In the genomic region with DNA sequence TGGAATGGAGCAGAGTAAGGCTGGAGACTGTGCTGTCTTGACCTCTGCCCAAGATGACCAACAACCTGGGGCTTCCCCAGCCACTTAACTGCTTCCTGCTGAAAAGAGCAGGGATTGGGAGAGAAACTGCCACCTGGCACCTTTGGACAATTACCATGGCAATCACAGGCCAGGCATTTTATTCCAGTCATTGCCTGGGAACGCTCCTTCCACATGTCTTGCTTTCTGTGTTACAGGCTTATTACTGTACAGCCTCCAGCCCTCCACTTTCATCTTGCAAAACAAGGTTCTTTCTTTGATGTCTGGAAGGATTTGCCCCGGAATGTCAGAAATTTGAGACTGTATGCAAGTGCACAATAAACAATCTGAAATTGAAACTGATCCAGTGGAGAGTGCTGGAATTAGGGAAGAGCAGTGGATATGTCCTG, we compare ENCODE assay signal across 15 cellular contexts. TPM values are rescaled to one million over a fixed set of nuclear protein-coding genes. Genes with fewer than 3 reads are reported as not detected.
A peak's percentile ranks its signal among the peaks of the same experiment; 100 is the strongest.
DNase-seq lines count a peak whose midpoint lies in the region; ATAC-seq and TF ChIP-seq lines count a peak whose summit lies in the region.
"Had no signal": no experiment of that assay in that cellular context is flagged by ENCODE, and none has a peak within 500 bp of the region (broad histone marks: within the 10 kb centered on the region; RNA-seq: fewer than 3 reads in every experiment).

No MANE protein-coding gene starts in this region.

- CTCF ChIA-PET in SK-N-SH (lab: Yijun Ruan, JAX), result interaction anchor here (1.3 kb wide), 1 partner anchor 68 kb away, joined by 3 read pairs; the partner anchor contains the start of gene VPS18

- no peaks in the 10 kb centered on the region for H3K36me3 ChIP-seq in SK-N-SH (replicated peaks in 1 of 2; ENCODE audit: control insufficient read depth in 1 of 2, insufficient read depth in 2 of 2, low read length in 1 of 2)
- no peaks in the 10 kb centered on the region for H3K36me3 ChIP-seq in kidney epithelial cell (ENCODE audit: control insufficient read depth, insufficient read depth, low read length)
- H3K36me3 ChIP-seq: tibial nerve had no signal

- H3K4me1 ChIP-seq in SK-N-SH (ENCODE audit: control insufficient read depth in 1 of 2, insufficient read depth in 2 of 2, low read depth in 1 of 2, low read length in 1 of 2), result no peaks in the 10 kb centered on the region; a peak in 1 of 4 replicates
- H3K4me1 ChIP-seq: tibial nerve had no signal

- H3K9me3 ChIP-seq in SK-N-SH, result no peaks in the 10 kb centered on the region
- H3K9me3 ChIP-seq: tibial nerve had no signal

- no peak overlapping the region for H3K27ac ChIP-seq in SK-N-SH (ENCODE audit: low read depth in 2 of 2, low read length in 1 of 2)
- H3K27ac ChIP-seq: HL-60, skin epidermis, tibial nerve had no signal

- TF ChIP-seq EP300 in SK-N-SH (IDR thresholded peaks at IDR 0.05; ENCODE audit: borderline replicate concordance in 1 of 2, low read depth in 1 of 2, low read length in 1 of 2), result no peak

- peak; percentile 67 for ATAC-seq in SK-N-SH treated with all-trans-retinoic acid at 6 μM for 48 hours
- ATAC-seq in GM21526 (IDR thresholded peaks at IDR 0.05; ENCODE audit: low FRiP score, unreplicated experiment), result no peak
- ATAC-seq in GM21737 (IDR thresholded peaks at IDR 0.05; ENCODE audit: unreplicated experiment), result no peak
- ATAC-seq in GM21423 (IDR thresholded peaks at IDR 0.05; ENCODE audit: unreplicated experiment), result no peak
- ATAC-seq: natural killer cell had no signal

- H3K9me2 ChIP-seq in SK-N-SH, result no peaks in the 10 kb centered on the region

- no peaks in the 10 kb centered on the region for H4K20me1 ChIP-seq in SK-N-SH (ENCODE audit: insufficient read depth)

- H3K79me2 ChIP-seq in SK-N-SH (ENCODE audit: insufficient read depth), result no peaks in the 10 kb centered on the region

- TF ChIP-seq RAD21 in SK-N-SH (IDR thresholded peaks at IDR 0.05; ENCODE audit: low read length), result no peak

- POLR2A ChIA-PET in SK-N-SH (lab: Yijun Ruan, JAX), result no interaction called here

- H3K4me3 ChIP-seq in SK-N-SH (ENCODE audit: low read depth in 2 of 2, low read length in 1 of 2) (no peak overlapping the region), kidney epithelial cell (ENCODE audit: low read depth, low read length) (no peak overlapping the region)
- H3K4me3 ChIP-seq: skin epidermis, tibial nerve had no signal

- TF ChIP-seq CTCF in SK-N-SH (IDR thresholded peaks at IDR 0.05) (no peak), kidney epithelial cell (IDR thresholded peaks at IDR 0.05; ENCODE audit: insufficient read depth, low read length, poor library complexity, severe bottlenecking) (no peak)

- 69% methylated on average over 2 of the region's 2 CpGs for WGBS in SK-N-SH (ENCODE audit: low lambda C conversion rate)

- no peak overlapping the region for H3K4me2 ChIP-seq in SK-N-SH

- H3K9ac ChIP-seq in SK-N-SH, result no peak overlapping the region

- no peaks in the 10 kb centered on the region for H3F3A ChIP-seq in SK-N-SH (replicated peaks; ENCODE audit: insufficient read depth)

- DNase-seq in SK-N-SH (no peak), astrocyte of the hippocampus (ENCODE audit: low read depth, low spot score) (peak; percentile 73), kidney epithelial cell (ENCODE audit: low read depth) (peak; percentile 43), T-helper 9 cell (no peak)
- DNase-seq: activated CD4-positive, CD25-positive, alpha-beta regulatory T cell treated with anti-CD3 and anti-CD28 coated beads, Interleukin-2, amount 50 U/mL, for 72 hours; GF-D8; natural killer cell had no signal

- H2AFZ ChIP-seq in SK-N-SH (ENCODE audit: low read depth), result no peak overlapping the region

- H3K27me3 ChIP-seq in SK-N-SH (ENCODE audit: insufficient read depth) (no peaks in the 10 kb centered on the region), kidney epithelial cell (ENCODE audit: control insufficient read depth, insufficient read depth, low read length) (no peaks in the 10 kb centered on the region)
- H3K27me3 ChIP-seq: tibial nerve had no signal

TF ChIP-seq in SK-N-SH treated with all-trans-retinoic acid at 6 μM for 48 hours, 23 proteins besides CTCF, POLR2A, EP300 and RAD21 (continues in another document):
- no peak for TF ChIP-seq ZC3H10 (CRISPR knock-in tag; IDR thresholded peaks at IDR 0.05)
- no peak for TF ChIP-seq BACH2 (CRISPR knock-in tag; IDR thresholded peaks at IDR 0.05; ENCODE audit: borderline replicate concordance)
- no peak for TF ChIP-seq GLIS3 (CRISPR knock-in tag; IDR thresholded peaks at IDR 0.05)
- no peak for TF ChIP-seq POU6F1 (CRISPR knock-in tag; IDR thresholded peaks at IDR 0.05; ENCODE audit: borderline replicate concordance, low read depth)
- no peak for TF ChIP-seq ZFP3 (CRISPR knock-in tag; IDR thresholded peaks at IDR 0.05)
- TF ChIP-seq TCF4 (CRISPR knock-in tag; IDR thresholded peaks at IDR 0.05; ENCODE audit: borderline replicate concordance), result no peak
- TF ChIP-seq ISL1 (CRISPR knock-in tag; IDR thresholded peaks at IDR 0.05), result no peak

TF ChIP-seq in SK-N-SH, 30 proteins besides CTCF, POLR2A, EP300 and RAD21 (continues in another document):
- no peak for TF ChIP-seq MXI1 (IDR thresholded peaks at IDR 0.05; ENCODE audit: low read depth, low read length)
- no peak for TF ChIP-seq YY1 (IDR thresholded peaks at IDR 0.05; ENCODE audit: low read depth)
- TF ChIP-seq, protein P1, sequence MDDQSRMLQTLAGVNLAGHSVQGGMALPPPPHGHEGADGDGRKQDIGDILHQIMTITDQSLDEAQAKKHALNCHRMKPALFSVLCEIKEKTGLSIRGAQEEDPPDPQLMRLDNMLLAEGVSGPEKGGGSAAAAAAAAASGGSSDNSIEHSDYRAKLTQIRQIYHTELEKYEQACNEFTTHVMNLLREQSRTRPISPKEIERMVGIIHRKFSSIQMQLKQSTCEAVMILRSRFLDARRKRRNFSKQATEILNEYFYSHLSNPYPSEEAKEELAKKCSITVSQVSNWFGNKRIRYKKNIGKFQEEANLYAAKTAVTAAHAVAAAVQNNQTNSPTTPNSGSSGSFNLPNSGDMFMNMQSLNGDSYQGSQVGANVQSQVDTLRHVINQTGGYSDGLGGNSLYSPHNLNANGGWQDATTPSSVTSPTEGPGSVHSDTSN (IDR thresholded peaks at IDR 0.05), result no peak
- TF ChIP-seq, protein P2, sequence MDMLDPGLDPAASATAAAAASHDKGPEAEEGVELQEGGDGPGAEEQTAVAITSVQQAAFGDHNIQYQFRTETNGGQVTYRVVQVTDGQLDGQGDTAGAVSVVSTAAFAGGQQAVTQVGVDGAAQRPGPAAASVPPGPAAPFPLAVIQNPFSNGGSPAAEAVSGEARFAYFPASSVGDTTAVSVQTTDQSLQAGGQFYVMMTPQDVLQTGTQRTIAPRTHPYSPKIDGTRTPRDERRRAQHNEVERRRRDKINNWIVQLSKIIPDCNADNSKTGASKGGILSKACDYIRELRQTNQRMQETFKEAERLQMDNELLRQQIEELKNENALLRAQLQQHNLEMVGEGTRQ (IDR thresholded peaks at IDR 0.05; ENCODE audit: borderline replicate concordance, low read depth, low read length), result no peak
- TF ChIP-seq, protein P3, sequence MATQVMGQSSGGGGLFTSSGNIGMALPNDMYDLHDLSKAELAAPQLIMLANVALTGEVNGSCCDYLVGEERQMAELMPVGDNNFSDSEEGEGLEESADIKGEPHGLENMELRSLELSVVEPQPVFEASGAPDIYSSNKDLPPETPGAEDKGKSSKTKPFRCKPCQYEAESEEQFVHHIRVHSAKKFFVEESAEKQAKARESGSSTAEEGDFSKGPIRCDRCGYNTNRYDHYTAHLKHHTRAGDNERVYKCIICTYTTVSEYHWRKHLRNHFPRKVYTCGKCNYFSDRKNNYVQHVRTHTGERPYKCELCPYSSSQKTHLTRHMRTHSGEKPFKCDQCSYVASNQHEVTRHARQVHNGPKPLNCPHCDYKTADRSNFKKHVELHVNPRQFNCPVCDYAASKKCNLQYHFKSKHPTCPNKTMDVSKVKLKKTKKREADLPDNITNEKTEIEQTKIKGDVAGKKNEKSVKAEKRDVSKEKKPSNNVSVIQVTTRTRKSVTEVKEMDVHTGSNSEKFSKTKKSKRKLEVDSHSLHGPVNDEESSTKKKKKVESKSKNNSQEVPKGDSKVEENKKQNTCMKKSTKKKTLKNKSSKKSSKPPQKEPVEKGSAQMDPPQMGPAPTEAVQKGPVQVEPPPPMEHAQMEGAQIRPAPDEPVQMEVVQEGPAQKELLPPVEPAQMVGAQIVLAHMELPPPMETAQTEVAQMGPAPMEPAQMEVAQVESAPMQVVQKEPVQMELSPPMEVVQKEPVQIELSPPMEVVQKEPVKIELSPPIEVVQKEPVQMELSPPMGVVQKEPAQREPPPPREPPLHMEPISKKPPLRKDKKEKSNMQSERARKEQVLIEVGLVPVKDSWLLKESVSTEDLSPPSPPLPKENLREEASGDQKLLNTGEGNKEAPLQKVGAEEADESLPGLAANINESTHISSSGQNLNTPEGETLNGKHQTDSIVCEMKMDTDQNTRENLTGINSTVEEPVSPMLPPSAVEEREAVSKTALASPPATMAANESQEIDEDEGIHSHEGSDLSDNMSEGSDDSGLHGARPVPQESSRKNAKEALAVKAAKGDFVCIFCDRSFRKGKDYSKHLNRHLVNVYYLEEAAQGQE (IDR thresholded peaks at IDR 0.05; ENCODE audit: low read depth, low read length), result no peak
- TF ChIP-seq SMC3 (IDR thresholded peaks at IDR 0.05; ENCODE audit: low read depth, low read length), result no peak
- no peak for TF ChIP-seq SIN3A (IDR thresholded peaks at IDR 0.05; ENCODE audit: borderline replicate concordance, low read depth, low read length)
- no peak for TF ChIP-seq ELF1 (IDR thresholded peaks at IDR 0.05)
- TF ChIP-seq GABPA (IDR thresholded peaks at IDR 0.05; ENCODE audit: low read depth), result no peak

RNA-seq across cellular contexts. Expression of gene PPP1R14D, which starts 2.8 kb away (rescaled TPM):
- not detected in 2 replicates for polyA plus RNA-seq in SK-N-SH (2012; rRNA removed)
- not detected in 2 replicates for polyA plus RNA-seq in SK-N-SH (2012; cell fraction: cytosol; rRNA removed)
- polyA plus RNA-seq in SK-N-SH (2012; cell fraction: nucleus; rRNA removed), result not detected in 2 replicates
- not detected in 2 replicates for total RNA-seq in kidney epithelial cell
- total RNA-seq: A673, natural killer cell, tibial nerve had no signal

RNA-seq across cellular contexts. Expression of gene SPINT1, which starts 18.2 kb away (rescaled TPM):
- 0.58 and 2.0 TPM in 2 replicates for polyA plus RNA-seq in SK-N-SH (2012; rRNA removed)
- polyA plus RNA-seq in SK-N-SH (2012; cell fraction: cytosol; rRNA removed), result 0.55 and 1.2 TPM in 2 replicates
- 1.8 and 2.0 TPM in 2 replicates for polyA plus RNA-seq in SK-N-SH (2012; cell fraction: nucleus; rRNA removed)
- 306 and 342 TPM in 2 replicates for total RNA-seq in kidney epithelial cell

RNA-seq across cellular contexts. Expression of gene DNAJC17, which starts 18.4 kb away (rescaled TPM):
- 53.1 and 61.6 TPM in 2 replicates for polyA plus RNA-seq in SK-N-SH (2012; rRNA removed)
- polyA plus RNA-seq in SK-N-SH (2012; cell fraction: cytosol; rRNA removed), result 48.6 and 49.2 TPM in 2 replicates
- 96.1 and 113 TPM in 2 replicates for polyA plus RNA-seq in SK-N-SH (2012; cell fraction: nucleus; rRNA removed)
- total RNA-seq in kidney epithelial cell, result 20.0 and 59.2 TPM in 2 replicates

RNA-seq across cellular contexts. Expression of gene ZFYVE19, which starts 18.8 kb away (rescaled TPM):
- 35.5 and 37.8 TPM in 2 replicates for polyA plus RNA-seq in SK-N-SH (2012; rRNA removed)
- 16.8 and 22.1 TPM in 2 replicates for polyA plus RNA-seq in SK-N-SH (2012; cell fraction: cytosol; rRNA removed)
- polyA plus RNA-seq in SK-N-SH (2012; cell fraction: nucleus; rRNA removed), result 141 and 176 TPM in 2 replicates
- 21.8 and 34.7 TPM in 2 replicates for total RNA-seq in kidney epithelial cell

RNA-seq across cellular contexts. Expression of gene RHOV, which starts 48.4 kb away (rescaled TPM):
- polyA plus RNA-seq in SK-N-SH (2012; rRNA removed), result 0.49 and 0.62 TPM in 2 replicates
- polyA plus RNA-seq in SK-N-SH (2012; cell fraction: cytosol; rRNA removed), result 0.55 TPM in 2 replicates
- polyA plus RNA-seq in SK-N-SH (2012; cell fraction: nucleus; rRNA removed), result 0.73 and 1.6 TPM in 2 replicates
- total RNA-seq in kidney epithelial cell, result 2.0 and 3.6 TPM in 2 replicates
- total RNA-seq: natural killer cell had no signal

Comparison
In these comparisons a context has a peak if more than half of its experiments do, and no peak if none do; other contexts are left out.
1. DNase-seq: peak in astrocyte of the hippocampus (single experiment) and kidney epithelial cell (single experiment); none in SK-N-SH (single experiment) and T-helper 9 cell (single experiment).